Comparison of ENCODE assay signal across 9 cellular contexts in genomic region chr14:100104523-100105300, GRCh38. TPM values are rescaled to one million over a fixed set of nuclear protein-coding genes. Genes with fewer than 3 reads are reported as not detected.
DNase-seq lines count a peak whose midpoint lies in the region; ATAC-seq and TF ChIP-seq lines count a peak whose summit lies in the region.
"Had no signal": no experiment of that assay in that cellular context is flagged by ENCODE, and none has a peak within 500 bp of the region (broad histone marks: within the 10 kb centered on the region; RNA-seq: fewer than 3 reads in every experiment).

No MANE protein-coding gene starts in this region.

- peak; percentile 16 for TF ChIP-seq CTCF in NB4 (IDR thresholded peaks at IDR 0.05; ENCODE audit: low read depth, low read length)
- peak; percentile 70 for TF ChIP-seq CTCF in chondrocyte (IDR thresholded peaks at IDR 0.05)

- no peak overlapping the region for H3K4me3 ChIP-seq in NB4 (ENCODE audit: low read depth, low read length)
- H3K4me3 ChIP-seq in rectal smooth muscle tissue (ENCODE audit: low read length) = no peak overlapping the region

- H3K9ac ChIP-seq in rectal smooth muscle tissue (ENCODE audit: low read length) = no peak overlapping the region

- peak; percentile 66 for DNase-seq in ELR (ENCODE audit: low read depth)
- no peak for DNase-seq in NB4 (ENCODE audit: low read depth)
- no peak for DNase-seq in chondrocyte (ENCODE audit: low spot score)
- no peak for DNase-seq in amygdala (lab: John Stamatoyannopoulos, UW)
- no peak for DNase-seq in central memory CD4-positive, alpha-beta T cell
- no peak for DNase-seq in Right ventricle myocardium inferior (ENCODE audit: missing footprints)

- intact Hi-C loops in Right ventricle myocardium inferior (cut with DNase I) = loop anchor here (5.0 kb wide), 1 partner anchor 37 kb away; the partner anchor contains the start of gene EVL

- H3K4me1 Mint-ChIP-seq in chondrocyte (ENCODE audit: low read depth) = peaks cover 83% of the 10 kb centered on the region

- no peaks in the 10 kb centered on the region for H3K36me3 Mint-ChIP-seq in chondrocyte (ENCODE audit: low read depth)

- TF ChIP-seq POLR2A in NB4 (IDR thresholded peaks at IDR 0.05; ENCODE audit: extremely low read depth, insufficient read length) = no peak

- no peak for ATAC-seq in GM21515 (IDR thresholded peaks at IDR 0.05; ENCODE audit: unreplicated experiment)
- no peak for ATAC-seq in Right ventricle myocardium inferior

- H3K27ac Mint-ChIP-seq in chondrocyte (ENCODE audit: unreplicated experiment) = peak overlapping the region; percentile 95

- H3K27ac ChIP-seq in rectal smooth muscle tissue (ENCODE audit: low read depth, low read length) = peak overlapping the region; percentile 42

- no peaks in the 10 kb centered on the region for H3K27me3 Mint-ChIP-seq in chondrocyte (ENCODE audit: low read depth)

- peak overlapping the region; percentile 51 for H3K4me3 Mint-ChIP-seq in chondrocyte (ENCODE audit: unreplicated experiment)

- no peaks in the 10 kb centered on the region for H3K27me3 ChIP-seq in rectal smooth muscle tissue (ENCODE audit: control insufficient read depth, insufficient read depth, low read length)

- H3K36me3 ChIP-seq in rectal smooth muscle tissue (ENCODE audit: control insufficient read depth, insufficient read depth, low read length) = peaks cover 2% of the 10 kb centered on the region

- peaks cover 20% of the 10 kb centered on the region for H3K4me1 ChIP-seq in rectal smooth muscle tissue (ENCODE audit: control insufficient read depth, insufficient read depth, low read length)

- H3K9me3 Mint-ChIP-seq in chondrocyte (ENCODE audit: low read depth) = no peaks in the 10 kb centered on the region

RNA-seq across cellular contexts. Expression of gene EVL, which starts 39.5 kb away (rescaled TPM):
- 98.9 to 112 TPM (median 104 TPM) in 3 replicates for total RNA-seq in chondrocyte
- 41.8 TPM for total RNA-seq in Right ventricle myocardium inferior

RNA-seq across cellular contexts. Expression of gene DEGS2, which starts 54.7 kb away (rescaled TPM):
- total RNA-seq in chondrocyte (0.17 to 0.36 TPM in 2 of 3 replicates, not detected in the other), Right ventricle myocardium inferior (not detected)
- total RNA-seq: RPMI7951 had no signal
